ENCODE assay signal across 7 cellular contexts in genomic region chr1:54356680-54357147, GRCh38. TPM values are rescaled to one million over a fixed set of nuclear protein-coding genes. Genes with fewer than 3 reads are reported as not detected.
DNase-seq lines count a peak whose midpoint lies in the region; ATAC-seq and TF ChIP-seq lines count a peak whose summit lies in the region.

No MANE protein-coding gene starts in this region.

- intact Hi-C loops in activated CD4-positive, alpha-beta T cell treated with anti-CD3 and anti-CD28 coated beads, Interleukin-2, amount 10 ng/mL, durations not matched to agents 24 days and 14 days (cut with micrococcal nuclease), result loop anchor here (1.0 to 5.0 kb wide), 4 partner anchors 20 to 131 kb away; partner anchors contain the start of gene SSBP3

- peaks cover 79% of the 10 kb centered on the region for H3K4me1 Mint-ChIP-seq in activated CD4-positive, alpha-beta T cell treated with anti-CD3 and anti-CD28 coated beads, Interleukin-2, amount 10 ng/mL, durations not matched to agents 24 days and 14 days
- H3K4me1 Mint-ChIP-seq in glutamatergic neuron (ENCODE audit: low read depth, unreplicated experiment), result peaks cover 80% of the 10 kb centered on the region

- H3K27me3 Mint-ChIP-seq in activated CD4-positive, alpha-beta T cell treated with anti-CD3 and anti-CD28 coated beads, Interleukin-2, amount 10 ng/mL, durations not matched to agents 24 days and 14 days, result no peaks in the 10 kb centered on the region
- peaks cover 39% of the 10 kb centered on the region for H3K27me3 Mint-ChIP-seq in glutamatergic neuron (ENCODE audit: unreplicated experiment)

- no peak for TF ChIP-seq CTCF in glutamatergic neuron (IDR thresholded peaks at IDR 0.05; ENCODE audit: partially characterized antibody, unreplicated experiment)

- DNase-seq in activated CD4-positive, alpha-beta T cell treated with anti-CD3 and anti-CD28 coated beads, Interleukin-2, amount 10 ng/mL, durations not matched to agents 24 days and 14 days, result peak; percentile 87
- DNase-seq in glutamatergic neuron, result no peak
- peak; percentile 28 for DNase-seq in stimulated activated naive CD8-positive, alpha-beta T cell treated with anti-CD3 and anti-CD28 coated beads, Interleukin-15, Interleukin-2, amounts not matched to agents 100 U/mL and 50 U/mL, for 24 hours
- no peak for DNase-seq in NCI-H187 treated with DMSO at 0.1 percent for 48 hours (lab: John Stamatoyannopoulos, UW)
- DNase-seq in NCI-H146 (lab: John Stamatoyannopoulos, UW), result no peak
- no peak for DNase-seq in NCI-H446 treated with DMSO at 0.1 percent for 48 hours (lab: John Stamatoyannopoulos, UW)

- H3K27ac Mint-ChIP-seq in activated CD4-positive, alpha-beta T cell treated with anti-CD3 and anti-CD28 coated beads, Interleukin-2, amount 10 ng/mL, durations not matched to agents 24 days and 14 days, result peak overlapping the region; percentile 86
- H3K27ac Mint-ChIP-seq in glutamatergic neuron (ENCODE audit: unreplicated experiment), result peak overlapping the region; percentile 99

- peaks cover 17% of the 10 kb centered on the region for H3K36me3 Mint-ChIP-seq in activated CD4-positive, alpha-beta T cell treated with anti-CD3 and anti-CD28 coated beads, Interleukin-2, amount 10 ng/mL, durations not matched to agents 24 days and 14 days (ENCODE audit: low read depth)
- H3K36me3 Mint-ChIP-seq in glutamatergic neuron (ENCODE audit: unreplicated experiment), result no peaks in the 10 kb centered on the region

- ATAC-seq in GM21786 (IDR thresholded peaks at IDR 0.05; ENCODE audit: unreplicated experiment), result peak; percentile 47
- peak; percentile 55 for ATAC-seq in stimulated activated naive CD8-positive, alpha-beta T cell treated with anti-CD3 and anti-CD28 coated beads, Interleukin-15, Interleukin-2, amounts not matched to agents 100 U/mL and 50 U/mL, for 24 hours

- no peaks in the 10 kb centered on the region for H3K9me3 Mint-ChIP-seq in activated CD4-positive, alpha-beta T cell treated with anti-CD3 and anti-CD28 coated beads, Interleukin-2, amount 10 ng/mL, durations not matched to agents 24 days and 14 days
- H3K9me3 Mint-ChIP-seq in glutamatergic neuron (ENCODE audit: unreplicated experiment), result peaks cover 44% of the 10 kb centered on the region

- H3K4me3 Mint-ChIP-seq in activated CD4-positive, alpha-beta T cell treated with anti-CD3 and anti-CD28 coated beads, Interleukin-2, amount 10 ng/mL, durations not matched to agents 24 days and 14 days, result peak overlapping the region; percentile 81
- peak overlapping the region; percentile 83 for H3K4me3 Mint-ChIP-seq in glutamatergic neuron (ENCODE audit: unreplicated experiment)

RNA-seq across cellular contexts. Expression of gene SSBP3, which starts 49.5 kb away (rescaled TPM):
- 84.1 and 87.9 TPM in 2 replicates for total RNA-seq in activated CD4-positive, alpha-beta T cell treated with anti-CD3 and anti-CD28 coated beads, Interleukin-2, amount 10 ng/mL, durations not matched to agents 24 days and 14 days
- 608 TPM for total RNA-seq in glutamatergic neuron (ENCODE audit: unreplicated experiment)

Comparison
In these comparisons a context has a peak if more than half of its experiments do, and no peak if none do; other contexts are left out.
1. DNase-seq: peak in activated CD4-positive, alpha-beta T cell treated with anti-CD3 and anti-CD28 coated beads, Interleukin-2, amount 10 ng/mL, durations not matched to agents 24 days and 14 days (single experiment) and stimulated activated naive CD8-positive, alpha-beta T cell treated with anti-CD3 and anti-CD28 coated beads, Interleukin-15, Interleukin-2, amounts not matched to agents 100 U/mL and 50 U/mL, for 24 hours (single experiment); none in glutamatergic neuron (single experiment), NCI-H187 treated with DMSO at 0.1 percent for 48 hours (single experiment), NCI-H146 (single experiment) and NCI-H446 treated with DMSO at 0.1 percent for 48 hours (single experiment).